Comparison of ENCODE assay signal across 17 cellular contexts in the genomic region with DNA sequence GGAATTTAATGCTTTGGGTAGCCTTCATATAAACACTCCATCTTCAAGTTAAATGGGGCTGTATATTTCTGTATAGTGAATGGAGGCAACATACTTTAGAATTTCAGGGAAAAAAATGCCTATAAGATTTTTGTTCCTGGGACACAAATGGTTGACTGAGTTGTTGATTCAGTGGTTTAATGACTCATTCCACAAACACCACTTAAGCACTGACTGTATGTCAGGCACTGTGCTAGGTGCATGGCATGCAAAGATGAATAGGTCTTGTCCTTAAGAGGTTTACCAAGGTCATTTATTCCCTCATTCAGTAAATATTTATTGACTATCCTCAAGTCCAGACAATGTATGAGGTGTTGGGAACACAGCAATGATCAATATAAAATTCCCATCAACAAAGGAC.
DNase-seq lines count a peak whose midpoint lies in the region; ATAC-seq, FAIRE-seq and TF ChIP-seq lines count a peak whose summit lies in the region.
"Had no signal": no experiment of that assay in that cellular context is flagged by ENCODE, and none has a peak within 500 bp of the region (broad histone marks: within the 10 kb centered on the region; RNA-seq: fewer than 3 reads in every experiment).

No MANE protein-coding gene starts in this region.

- peaks cover 41% of the 10 kb centered on the region for H3K4me1 ChIP-seq in HEK293 (ENCODE audit: control insufficient read depth, insufficient read depth, low read length)
- no peaks in the 10 kb centered on the region for H3K4me1 ChIP-seq in kidney (ENCODE audit: control insufficient read depth in 1 of 2, insufficient read depth in 1 of 2, low read depth in 1 of 2, low read length in 2 of 2)

- CTCF ChIA-PET in HEK293 (lab: Yijun Ruan, JAX) = no interaction called here

- no peak for FAIRE-seq in kidney (lab: Jason Lieb, UNC)
- FAIRE-seq: GM12891, H54 had no signal

- intact Hi-C loops in kidney (cut with DNase I) = no loop called here

- H3K9ac ChIP-seq in kidney (ENCODE audit: low read length in 2 of 2) = no peak overlapping the region

- POLR2A ChIA-PET in HEK293 (lab: Yijun Ruan, JAX) = interaction anchor here (0.6 kb wide), 1 partner anchor 92 kb away, joined by 3 read pairs; no protein-coding TSS in a partner anchor

- no peak for TF ChIP-seq CTCF in HEK293 (tag by site-specific recombination; IDR thresholded peaks at IDR 0.05)
- no peak for TF ChIP-seq CTCF in VCaP (conservative IDR thresholded peaks at IDR 0.05)
- TF ChIP-seq CTCF in kidney (IDR thresholded peaks at IDR 0.05; ENCODE audit: borderline replicate concordance, extremely low read depth, insufficient read depth) = no peak

- ATAC-seq in esophagus mucosa = no peak
- ATAC-seq in HG02571 (IDR thresholded peaks at IDR 0.05; ENCODE audit: unreplicated experiment) = no peak

- no peak overlapping the region for H3K4me3 ChIP-seq in HEK293 (ENCODE audit: low read depth, low read length)
- H3K4me3 ChIP-seq in kidney (ENCODE audit: low read length in 2 of 2) = no peak overlapping the region
- H3K4me3 ChIP-seq: MG63 had no signal

- H3K9me3 ChIP-seq in HEK293 (ENCODE audit: control insufficient read depth, insufficient read depth, low read depth, low read length) = no peaks in the 10 kb centered on the region
- H3K9me3 ChIP-seq in kidney (ENCODE audit: control insufficient read depth in 1 of 2, low read length in 2 of 2) = no peaks in the 10 kb centered on the region
- H3K9me3 ChIP-seq: MG63 had no signal

- DNase-seq in COLO668 (lab: John Stamatoyannopoulos, UW; ENCODE audit: unreplicated experiment) = peak; percentile 57
- DNase-seq in kidney tubule cell (ENCODE audit: low spot score) = peak; percentile 67
- DNase-seq in kidney = no peak
- DNase-seq: CD4-positive, CD25-positive, alpha-beta regulatory T cell; COR-L47; Karpas-422; MG63; NCI-H1417; NCI-H1694 treated with DMSO at 0.1 percent for 48 hours; NCI-H510A treated with DMSO at 0.1 percent for 48 hours; SHP77 had no signal

- no peak overlapping the region for H3K27ac ChIP-seq in HEK293 (ENCODE audit: extremely low read depth, low read depth, low read length)
- peak overlapping the region; percentile 96; the same call in 1 of the 2 replicates for H3K27ac ChIP-seq in VCaP
- H3K27ac ChIP-seq in kidney (ENCODE audit: low read depth in 2 of 2, low read length in 2 of 2) = no peak overlapping the region

- no peaks in the 10 kb centered on the region for H3K36me3 ChIP-seq in HEK293 (ENCODE audit: control insufficient read depth in 2 of 2, insufficient read depth in 1 of 2, low read length in 2 of 2)
- H3K36me3 ChIP-seq in kidney (ENCODE audit: control insufficient read depth in 1 of 2, insufficient read depth in 2 of 2, low read length in 2 of 2) = no peaks in the 10 kb centered on the region
- H3K36me3 ChIP-seq: MG63 had no signal

TF ChIP-seq in HEK293, 187 proteins besides CTCF, POLR2A, EP300 and RAD21 (continues in another document):
- TF ChIP-seq ZNF132 (tag by site-specific recombination; IDR thresholded peaks at IDR 0.05; ENCODE audit: borderline replicate concordance) = no peak
- TF ChIP-seq ZNF24 (tag by site-specific recombination; IDR thresholded peaks at IDR 0.05) = 0 out of 2 replicates have a peak, but pooled peaks have one; percentile 30
- 0 out of 2 replicates have a peak, but pooled peaks have one; percentile 30 for TF ChIP-seq GLI2 (tag by site-specific recombination; IDR thresholded peaks at IDR 0.05; ENCODE audit: borderline replicate concordance, low read depth)
- TF ChIP-seq ZNF274 (IDR thresholded peaks at IDR 0.05; ENCODE audit: low read length) = no peak
- no peak for TF ChIP-seq ZNF274 (tag by site-specific recombination; IDR thresholded peaks at IDR 0.05; ENCODE audit: borderline replicate concordance)
- no peak for TF ChIP-seq REPIN1 (tag by site-specific recombination; IDR thresholded peaks at IDR 0.05; ENCODE audit: low read depth)
- TF ChIP-seq, protein P1, sequence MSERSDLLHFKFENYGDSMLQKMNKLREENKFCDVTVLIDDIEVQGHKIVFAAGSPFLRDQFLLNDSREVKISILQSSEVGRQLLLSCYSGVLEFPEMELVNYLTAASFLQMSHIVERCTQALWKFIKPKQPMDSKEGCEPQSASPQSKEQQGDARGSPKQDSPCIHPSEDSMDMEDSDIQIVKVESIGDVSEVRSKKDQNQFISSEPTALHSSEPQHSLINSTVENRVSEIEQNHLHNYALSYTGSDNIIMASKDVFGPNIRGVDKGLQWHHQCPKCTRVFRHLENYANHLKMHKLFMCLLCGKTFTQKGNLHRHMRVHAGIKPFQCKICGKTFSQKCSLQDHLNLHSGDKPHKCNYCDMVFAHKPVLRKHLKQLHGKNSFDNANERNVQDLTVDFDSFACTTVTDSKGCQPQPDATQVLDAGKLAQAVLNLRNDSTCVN (tag by site-specific recombination; optimal IDR thresholded peaks at IDR 0.05) = no peak
- TF ChIP-seq ZNF792 (tag by site-specific recombination; IDR thresholded peaks at IDR 0.05) = no peak
- no peak for TF ChIP-seq ZNF555 (tag by site-specific recombination; conservative IDR thresholded peaks at IDR 0.05)
- TF ChIP-seq ZNF510 (tag by site-specific recombination; IDR thresholded peaks at IDR 0.05; ENCODE audit: insufficient replicate concordance) = no peak
- TF ChIP-seq YY2 (tag by site-specific recombination; IDR thresholded peaks at IDR 0.05) = no peak
- no peak for TF ChIP-seq FEZF1 (tag by site-specific recombination; IDR thresholded peaks at IDR 0.05)
- TF ChIP-seq ZNF121 (tag by site-specific recombination; IDR thresholded peaks at IDR 0.05) = no peak
- TF ChIP-seq, protein P2, sequence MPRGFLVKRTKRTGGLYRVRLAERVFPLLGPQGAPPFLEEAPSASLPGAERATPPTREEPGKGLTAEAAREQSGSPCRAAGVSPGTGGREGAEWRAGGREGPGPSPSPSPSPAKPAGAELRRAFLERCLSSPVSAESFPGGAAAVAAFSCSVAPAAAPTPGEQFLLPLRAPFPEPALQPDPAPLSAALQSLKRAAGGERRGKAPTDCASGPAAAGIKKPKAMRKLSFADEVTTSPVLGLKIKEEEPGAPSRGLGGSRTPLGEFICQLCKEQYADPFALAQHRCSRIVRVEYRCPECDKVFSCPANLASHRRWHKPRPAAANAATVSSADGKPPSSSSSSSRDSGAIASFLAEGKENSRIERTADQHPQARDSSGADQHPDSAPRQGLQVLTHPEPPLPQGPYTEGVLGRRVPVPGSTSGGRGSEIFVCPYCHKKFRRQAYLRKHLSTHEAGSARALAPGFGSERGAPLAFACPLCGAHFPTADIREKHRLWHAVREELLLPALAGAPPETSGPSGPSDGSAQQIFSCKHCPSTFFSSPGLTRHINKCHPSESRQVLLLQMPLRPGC (tag by site-specific recombination; IDR thresholded peaks at IDR 0.05) = peak; percentile 66; the same call in 1 of the 2 replicates
- TF ChIP-seq GFI1B (tag by site-specific recombination; IDR thresholded peaks at IDR 0.05) = no peak
- TF ChIP-seq ZNF843 (tag by site-specific recombination; IDR thresholded peaks at IDR 0.05) = no peak
- TF ChIP-seq ZNF112 (tag by site-specific recombination; IDR thresholded peaks at IDR 0.05) = no peak
- TF ChIP-seq ZBTB7A (tag by site-specific recombination; IDR thresholded peaks at IDR 0.05; ENCODE audit: low read depth) = no peak
- TF ChIP-seq, protein P3, sequence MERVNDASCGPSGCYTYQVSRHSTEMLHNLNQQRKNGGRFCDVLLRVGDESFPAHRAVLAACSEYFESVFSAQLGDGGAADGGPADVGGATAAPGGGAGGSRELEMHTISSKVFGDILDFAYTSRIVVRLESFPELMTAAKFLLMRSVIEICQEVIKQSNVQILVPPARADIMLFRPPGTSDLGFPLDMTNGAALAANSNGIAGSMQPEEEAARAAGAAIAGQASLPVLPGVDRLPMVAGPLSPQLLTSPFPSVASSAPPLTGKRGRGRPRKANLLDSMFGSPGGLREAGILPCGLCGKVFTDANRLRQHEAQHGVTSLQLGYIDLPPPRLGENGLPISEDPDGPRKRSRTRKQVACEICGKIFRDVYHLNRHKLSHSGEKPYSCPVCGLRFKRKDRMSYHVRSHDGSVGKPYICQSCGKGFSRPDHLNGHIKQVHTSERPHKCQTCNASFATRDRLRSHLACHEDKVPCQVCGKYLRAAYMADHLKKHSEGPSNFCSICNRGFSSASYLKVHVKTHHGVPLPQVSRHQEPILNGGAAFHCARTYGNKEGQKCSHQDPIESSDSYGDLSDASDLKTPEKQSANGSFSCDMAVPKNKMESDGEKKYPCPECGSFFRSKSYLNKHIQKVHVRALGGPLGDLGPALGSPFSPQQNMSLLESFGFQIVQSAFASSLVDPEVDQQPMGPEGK (tag by site-specific recombination; IDR thresholded peaks at IDR 0.05) = no peak
- TF ChIP-seq ZNF670 (tag by site-specific recombination; IDR thresholded peaks at IDR 0.05; ENCODE audit: low read depth) = no peak
- TF ChIP-seq ZSCAN23 (tag by site-specific recombination; IDR thresholded peaks at IDR 0.05) = no peak
- TF ChIP-seq, protein P4, sequence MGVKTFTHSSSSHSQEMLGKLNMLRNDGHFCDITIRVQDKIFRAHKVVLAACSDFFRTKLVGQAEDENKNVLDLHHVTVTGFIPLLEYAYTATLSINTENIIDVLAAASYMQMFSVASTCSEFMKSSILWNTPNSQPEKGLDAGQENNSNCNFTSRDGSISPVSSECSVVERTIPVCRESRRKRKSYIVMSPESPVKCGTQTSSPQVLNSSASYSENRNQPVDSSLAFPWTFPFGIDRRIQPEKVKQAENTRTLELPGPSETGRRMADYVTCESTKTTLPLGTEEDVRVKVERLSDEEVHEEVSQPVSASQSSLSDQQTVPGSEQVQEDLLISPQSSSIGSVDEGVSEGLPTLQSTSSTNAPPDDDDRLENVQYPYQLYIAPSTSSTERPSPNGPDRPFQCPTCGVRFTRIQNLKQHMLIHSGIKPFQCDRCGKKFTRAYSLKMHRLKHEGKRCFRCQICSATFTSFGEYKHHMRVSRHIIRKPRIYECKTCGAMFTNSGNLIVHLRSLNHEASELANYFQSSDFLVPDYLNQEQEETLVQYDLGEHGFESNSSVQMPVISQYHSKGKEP (tag by site-specific recombination; IDR thresholded peaks at IDR 0.05) = 0 out of 2 replicates have a peak, but pooled peaks have one; percentile 35
- peak; percentile 62; the same call in 1 of the 2 replicates for TF ChIP-seq ZNF629 (tag by site-specific recombination; IDR thresholded peaks at IDR 0.05)
- TF ChIP-seq KLF10 (tag by site-specific recombination; IDR thresholded peaks at IDR 0.05) = no peak
- TF ChIP-seq ZNF560 (tag by site-specific recombination; IDR thresholded peaks at IDR 0.05; ENCODE audit: borderline replicate concordance) = no peak
- TF ChIP-seq ZNF76 (tag by site-specific recombination; IDR thresholded peaks at IDR 0.05; ENCODE audit: borderline replicate concordance, low read depth) = no peak
